Comparison of ENCODE assay signal across 8 cellular contexts in genomic region chr5:59218424-59219045, GRCh38.
DNase-seq lines count a peak whose midpoint lies in the region; TF ChIP-seq lines count a peak whose summit lies in the region.
"Had no signal": no experiment of that assay in that cellular context is flagged by ENCODE, and none has a peak within 500 bp of the region (broad histone marks: within the 10 kb centered on the region; RNA-seq: fewer than 3 reads in every experiment).

No MANE protein-coding gene starts in this region.

- peaks cover 23% of the 10 kb centered on the region for H3K4me1 Mint-ChIP-seq in nephron progenitor cell
- H3K4me1 Mint-ChIP-seq in activated CD4-positive, alpha-beta memory T cell treated with anti-CD3 and anti-CD28 coated beads for 36 hours (ENCODE audit: low read depth) = no peaks in the 10 kb centered on the region

- no peak overlapping the region for H3K4me3 Mint-ChIP-seq in nephron progenitor cell
- no peak overlapping the region for H3K4me3 Mint-ChIP-seq in activated CD4-positive, alpha-beta memory T cell treated with anti-CD3 and anti-CD28 coated beads for 36 hours

- no peaks in the 10 kb centered on the region for H3K27me3 Mint-ChIP-seq in nephron progenitor cell (ENCODE audit: low read depth, poor library complexity)
- peaks cover 26% of the 10 kb centered on the region for H3K27me3 Mint-ChIP-seq in activated CD4-positive, alpha-beta memory T cell treated with anti-CD3 and anti-CD28 coated beads for 36 hours

- TF ChIP-seq CTCF in LNCAP (IDR thresholded peaks at IDR 0.05) = peak; percentile 52
- peak; percentile 12 for TF ChIP-seq CTCF in brain microvascular endothelial cell (IDR thresholded peaks at IDR 0.05; ENCODE audit: low read depth, low read length, missing control alignments)
- TF ChIP-seq CTCF in nephron progenitor cell (IDR thresholded peaks at IDR 0.05) = peak; percentile 53

- H3K27me3 ChIP-seq in brain microvascular endothelial cell (replicated peaks) = no peaks in the 10 kb centered on the region
- H3K27me3 ChIP-seq: esophagus squamous epithelium had no signal

- no peak overlapping the region for H3K4me3 ChIP-seq in brain microvascular endothelial cell (ENCODE audit: low read depth, low read length)
- H3K4me3 ChIP-seq: esophagus squamous epithelium had no signal

- CTCF ChIA-PET in activated CD4-positive, alpha-beta memory T cell treated with anti-CD3 and anti-CD28 coated beads for 36 hours (lab: Charles Lee) = interaction anchor here (1.0 to 1.3 kb wide), 3 partner anchors 11 to 154 kb away, joined by 4 to 6 read pairs (median 5); no protein-coding TSS in a partner anchor

- H3K36me3 ChIP-seq in brain microvascular endothelial cell (replicated peaks) = no peaks in the 10 kb centered on the region

- H3K9me3 Mint-ChIP-seq in nephron progenitor cell = no peaks in the 10 kb centered on the region
- H3K9me3 Mint-ChIP-seq in activated CD4-positive, alpha-beta memory T cell treated with anti-CD3 and anti-CD28 coated beads for 36 hours = no peaks in the 10 kb centered on the region

- in situ Hi-C loops in brain microvascular endothelial cell (cut with HindIII; ENCODE audit: low pct_ligation_motif_present, low sequenced_read_pairs) = no loop called here

- H3K27ac Mint-ChIP-seq in nephron progenitor cell = no peak overlapping the region
- H3K27ac Mint-ChIP-seq in activated CD4-positive, alpha-beta memory T cell treated with anti-CD3 and anti-CD28 coated beads for 36 hours = no peak overlapping the region

- DNase-seq in EH (ENCODE audit: low read depth) = peak; percentile 20
- no peak for DNase-seq in brain microvascular endothelial cell
- no peak for DNase-seq in nephron progenitor cell
- no peak for DNase-seq in NCI-H1436 (lab: John Stamatoyannopoulos, UW)
- no peak for DNase-seq in activated CD4-positive, alpha-beta memory T cell treated with anti-CD3 and anti-CD28 coated beads for 36 hours
- no peak for DNase-seq in NCI-H526 treated with DMSO at 0.1 percent for 48 hours (lab: John Stamatoyannopoulos, UW)
- DNase-seq: esophagus squamous epithelium had no signal

- no peak overlapping the region for H3K27ac ChIP-seq in brain microvascular endothelial cell
- H3K27ac ChIP-seq: esophagus squamous epithelium had no signal

- peaks cover 14% of the 10 kb centered on the region for H3K36me3 Mint-ChIP-seq in nephron progenitor cell (ENCODE audit: low read depth)
- H3K36me3 Mint-ChIP-seq in activated CD4-positive, alpha-beta memory T cell treated with anti-CD3 and anti-CD28 coated beads for 36 hours = no peaks in the 10 kb centered on the region

- POLR2A ChIA-PET in activated CD4-positive, alpha-beta memory T cell treated with anti-CD3 and anti-CD28 coated beads for 36 hours (lab: Charles Lee) = no interaction called here

- intact Hi-C loops in activated CD4-positive, alpha-beta memory T cell treated with anti-CD3 and anti-CD28 coated beads for 36 hours (cut with micrococcal nuclease) = loop anchor here (1.0 kb wide), 1 partner anchor 150 kb away; no protein-coding TSS in a partner anchor
